7 cellular contexts compared by ENCODE assay signal in the genomic region with DNA sequence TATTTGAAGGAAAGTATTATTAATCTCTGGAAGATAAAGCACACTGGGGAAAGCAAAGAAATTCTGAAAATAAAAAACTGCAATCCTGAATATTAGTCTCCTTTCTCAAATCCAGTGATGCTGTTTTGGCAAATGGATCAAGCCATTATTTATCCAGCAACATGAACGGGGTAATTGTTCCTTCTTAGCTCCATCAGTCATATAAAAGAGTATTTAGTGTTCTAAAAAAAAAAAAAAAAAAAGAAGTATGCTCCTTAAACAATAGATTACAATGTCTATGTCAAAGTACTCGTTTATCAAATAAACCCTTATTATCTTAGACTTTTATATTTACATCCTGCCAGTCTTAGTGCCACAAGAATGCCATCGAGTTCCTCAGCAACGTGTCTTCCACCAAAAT. TPM values are rescaled to one million over a fixed set of nuclear protein-coding genes. Genes with fewer than 3 reads are reported as not detected.
DNase-seq lines count a peak whose midpoint lies in the region; ATAC-seq and TF ChIP-seq lines count a peak whose summit lies in the region.

No MANE protein-coding gene starts in this region.

- peaks cover 48% of the 10 kb centered on the region for H3K4me1 Mint-ChIP-seq in activated CD4-positive, alpha-beta memory T cell treated with anti-CD3 and anti-CD28 coated beads for 36 hours (ENCODE audit: low read depth)
- H3K4me1 Mint-ChIP-seq in stimulated activated memory B cell treated with anti-CD40 and anti-IgM and Interleukin-4, amounts not matched to agents 10 μg/mL and 1 μg/mL and 100 μg/mL, for 72 hours = peaks cover 23% of the 10 kb centered on the region

- H3K27me3 ChIP-seq in HL-60 (ENCODE audit: insufficient read depth, poor library complexity, severe bottlenecking) (no peaks in the 10 kb centered on the region), hepatocyte (no peaks in the 10 kb centered on the region)

- H3K4me3 Mint-ChIP-seq in activated CD4-positive, alpha-beta memory T cell treated with anti-CD3 and anti-CD28 coated beads for 36 hours = peak overlapping the region; percentile 85
- peak overlapping the region; percentile 84 for H3K4me3 Mint-ChIP-seq in stimulated activated memory B cell treated with anti-CD40 and anti-IgM and Interleukin-4, amounts not matched to agents 10 μg/mL and 1 μg/mL and 100 μg/mL, for 72 hours

- peaks cover 47% of the 10 kb centered on the region for H4K20me1 ChIP-seq in hepatocyte (ENCODE audit: insufficient read depth, poor library complexity, severe bottlenecking)

- CTCF ChIA-PET in activated CD4-positive, alpha-beta memory T cell treated with anti-CD3 and anti-CD28 coated beads for 36 hours (lab: Charles Lee) = no interaction called here

- intact Hi-C loops in activated CD4-positive, alpha-beta memory T cell treated with anti-CD3 and anti-CD28 coated beads for 36 hours (cut with micrococcal nuclease) = loop anchor here (1.0 kb wide), 1 partner anchor 78 kb away; no protein-coding TSS in a partner anchor

- H3K27ac ChIP-seq in HL-60 (replicated peaks) (peak overlapping the region; percentile 89; the same call in 1 of the 2 replicates), hepatocyte (peak overlapping the region; percentile 98)

- peaks cover 57% of the 10 kb centered on the region for H3K79me2 ChIP-seq in hepatocyte

- H3K27ac Mint-ChIP-seq in activated CD4-positive, alpha-beta memory T cell treated with anti-CD3 and anti-CD28 coated beads for 36 hours = peak overlapping the region; percentile 78
- H3K27ac Mint-ChIP-seq in stimulated activated memory B cell treated with anti-CD40 and anti-IgM and Interleukin-4, amounts not matched to agents 10 μg/mL and 1 μg/mL and 100 μg/mL, for 72 hours = peak overlapping the region; percentile 88

- TF ChIP-seq CTCF in HL-60 (IDR thresholded peaks at IDR 0.05; ENCODE audit: insufficient read depth, low read length) = no peak
- no peak for TF ChIP-seq CTCF in hepatocyte (IDR thresholded peaks at IDR 0.05; ENCODE audit: poor library complexity)

- no peak overlapping the region for H2AFZ ChIP-seq in hepatocyte

- no peak for ATAC-seq in stimulated activated memory B cell treated with anti-CD40 and anti-IgM and Interleukin-4, amounts not matched to agents 10 μg/mL and 1 μg/mL and 100 μg/mL, for 72 hours

- peaks cover 37% of the 10 kb centered on the region for H3K4me1 ChIP-seq in hepatocyte (ENCODE audit: insufficient read depth)

- no peaks in the 10 kb centered on the region for H3K9me2 ChIP-seq in hepatocyte (replicated peaks; ENCODE audit: insufficient read depth)

- no peaks in the 10 kb centered on the region for H3K9me3 ChIP-seq in hepatocyte (ENCODE audit: low read depth)

- peak overlapping the region; percentile 73 for H3K4me2 ChIP-seq in hepatocyte

- H3K4me3 ChIP-seq in HL-60 (replicated peaks; ENCODE audit: insufficient read depth, low read length) (peak overlapping the region; percentile 86), hepatocyte (peak overlapping the region; percentile 62)

- WGBS in hepatocyte (ENCODE audit: low lambda C conversion rate, missing lambda C conversion rate) = 5% methylated on average over 4 of the region's 4 CpGs

- no peaks in the 10 kb centered on the region for H3K9me3 Mint-ChIP-seq in activated CD4-positive, alpha-beta memory T cell treated with anti-CD3 and anti-CD28 coated beads for 36 hours
- H3K9me3 Mint-ChIP-seq in stimulated activated memory B cell treated with anti-CD40 and anti-IgM and Interleukin-4, amounts not matched to agents 10 μg/mL and 1 μg/mL and 100 μg/mL, for 72 hours = no peaks in the 10 kb centered on the region

- H3K36me3 ChIP-seq in hepatocyte (replicated peaks; ENCODE audit: insufficient read depth, low read depth) = no peaks in the 10 kb centered on the region

- H3K27me3 Mint-ChIP-seq in activated CD4-positive, alpha-beta memory T cell treated with anti-CD3 and anti-CD28 coated beads for 36 hours = no peaks in the 10 kb centered on the region
- H3K27me3 Mint-ChIP-seq in stimulated activated memory B cell treated with anti-CD40 and anti-IgM and Interleukin-4, amounts not matched to agents 10 μg/mL and 1 μg/mL and 100 μg/mL, for 72 hours = no peaks in the 10 kb centered on the region

- H3K36me3 Mint-ChIP-seq in activated CD4-positive, alpha-beta memory T cell treated with anti-CD3 and anti-CD28 coated beads for 36 hours = peaks cover 10% of the 10 kb centered on the region
- H3K36me3 Mint-ChIP-seq in stimulated activated memory B cell treated with anti-CD40 and anti-IgM and Interleukin-4, amounts not matched to agents 10 μg/mL and 1 μg/mL and 100 μg/mL, for 72 hours = peaks cover 13% of the 10 kb centered on the region

- no peak for DNase-seq in HL-60 (ENCODE audit: low read depth in 1 of 2, low spot score in 1 of 2)
- DNase-seq in activated CD4-positive, alpha-beta memory T cell treated with anti-CD3 and anti-CD28 coated beads for 36 hours = no peak
- no peak for DNase-seq in hepatocyte (ENCODE audit: low spot score)
- DNase-seq in stimulated activated CD4-positive, alpha-beta T cell treated with anti-CD3 and anti-CD28 coated beads, Interleukin-4, amount 100 ng/mL, for 4 hours = no peak
- DNase-seq in central memory CD4-positive, alpha-beta T cell = no peak
- DNase-seq in NCI-H2227 (lab: John Stamatoyannopoulos, UW; ENCODE audit: unreplicated experiment) = no peak

- POLR2A ChIA-PET in activated CD4-positive, alpha-beta memory T cell treated with anti-CD3 and anti-CD28 coated beads for 36 hours (lab: Charles Lee) = interaction anchor here (1.0 to 2.1 kb wide), 2 partner anchors 54 to 57 kb away, joined by 3 to 12 read pairs; no protein-coding TSS in a partner anchor

RNA-seq across cellular contexts. Expression of a gene that starts 1.3 kb away (rescaled TPM):
- 10 to 100 TPM; 47.9 to 56.2 TPM for total RNA-seq in activated CD4-positive, alpha-beta memory T cell treated with anti-CD3 and anti-CD28 coated beads for 36 hours
- 102 and 106 TPM in 2 replicates for total RNA-seq in hepatocyte
- polyA plus RNA-seq in hepatocyte = 128 and 143 TPM in 2 replicates
